Comparison of ENCODE assay signal across 8 cellular contexts in the genomic region with DNA sequence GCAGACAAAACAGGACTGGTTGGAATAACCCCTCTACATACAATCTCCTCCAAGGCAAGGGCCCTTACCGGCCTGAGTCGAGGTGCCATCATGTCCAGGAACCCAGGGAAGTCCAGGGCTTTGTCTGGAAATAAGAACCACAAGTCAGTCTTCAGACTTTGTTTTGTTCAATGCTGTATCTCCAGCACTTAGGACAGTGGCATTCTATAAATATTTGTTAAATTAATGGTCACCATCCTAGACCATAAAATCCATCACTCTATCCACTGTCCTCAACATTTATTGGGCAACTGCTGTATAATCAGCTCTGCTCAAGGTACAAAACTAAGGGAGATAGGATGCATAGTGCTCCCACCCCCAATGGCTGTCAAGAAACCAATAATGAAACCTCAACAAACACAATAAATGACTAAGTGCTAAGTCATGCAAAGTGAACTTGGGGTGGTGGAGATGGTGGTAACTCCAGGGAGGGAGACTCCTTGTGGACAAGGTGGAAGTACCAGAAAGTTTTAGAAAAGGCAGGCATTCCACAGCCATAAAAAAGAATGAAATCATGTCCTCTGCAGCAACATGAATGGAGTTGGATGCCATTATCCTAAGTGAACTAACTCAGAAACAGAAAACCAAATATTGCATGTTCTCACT. TPM values are rescaled to one million over a fixed set of nuclear protein-coding genes. Genes with fewer than 3 reads are reported as not detected.
DNase-seq lines count a peak whose midpoint lies in the region; ATAC-seq and TF ChIP-seq lines count a peak whose summit lies in the region.

No MANE protein-coding gene starts in this region.

- H3K9me3 Mint-ChIP-seq in activated T-helper 1 cell treated with anti-CD3 and anti-CD28 coated beads, Interleukin-12 subunit alpha, Interleukin-12 subunit beta, Interleukin-2, Interleukin-4 antibody, amounts not matched to agents 30 ng/mL and 10 ng/mL and 1 ng/mL, durations not matched to agents 14 hours and 24 hours and 36 hours: no peaks in the 10 kb centered on the region
- H3K9me3 Mint-ChIP-seq in stimulated activated effector memory CD8-positive, alpha-beta T cell treated with anti-CD3 and anti-CD28 coated beads, Interleukin-12 subunit alpha, Interleukin-12 subunit beta, amount 100 ng/mL, for 72 hours: no peaks in the 10 kb centered on the region
- H3K9me3 Mint-ChIP-seq in glutamatergic neuron (ENCODE audit: unreplicated experiment): no peaks in the 10 kb centered on the region

- H3K27ac ChIP-seq in left ventricle myocardium inferior (replicated peaks): no peak overlapping the region

- H3K36me3 Mint-ChIP-seq in activated T-helper 1 cell treated with anti-CD3 and anti-CD28 coated beads, Interleukin-12 subunit alpha, Interleukin-12 subunit beta, Interleukin-2, Interleukin-4 antibody, amounts not matched to agents 30 ng/mL and 10 ng/mL and 1 ng/mL, durations not matched to agents 14 hours and 24 hours and 36 hours (ENCODE audit: low read depth): peaks cover 28% of the 10 kb centered on the region
- peaks cover 68% of the 10 kb centered on the region for H3K36me3 Mint-ChIP-seq in stimulated activated effector memory CD8-positive, alpha-beta T cell treated with anti-CD3 and anti-CD28 coated beads, Interleukin-12 subunit alpha, Interleukin-12 subunit beta, amount 100 ng/mL, for 72 hours
- H3K36me3 Mint-ChIP-seq in glutamatergic neuron (ENCODE audit: unreplicated experiment): no peaks in the 10 kb centered on the region

- H3K4me3 ChIP-seq in AG09309 (ENCODE audit: control insufficient read depth, low read depth, low read length) (no peak overlapping the region), left ventricle myocardium inferior (no peak overlapping the region)

- TF ChIP-seq CTCF in AG09309 (IDR thresholded peaks at IDR 0.05; ENCODE audit: control insufficient read depth, insufficient read depth, low read depth, low read length, missing control alignments) (peak; percentile 48), glutamatergic neuron (IDR thresholded peaks at IDR 0.05; ENCODE audit: partially characterized antibody, unreplicated experiment) (no peak), left ventricle myocardium inferior (IDR thresholded peaks at IDR 0.05; ENCODE audit: borderline replicate concordance) (no peak)

- H3K27me3 ChIP-seq in left ventricle myocardium inferior (ENCODE audit: low read depth): no peaks in the 10 kb centered on the region

- no peak overlapping the region for H3K4me3 Mint-ChIP-seq in activated T-helper 1 cell treated with anti-CD3 and anti-CD28 coated beads, Interleukin-12 subunit alpha, Interleukin-12 subunit beta, Interleukin-2, Interleukin-4 antibody, amounts not matched to agents 30 ng/mL and 10 ng/mL and 1 ng/mL, durations not matched to agents 14 hours and 24 hours and 36 hours
- H3K4me3 Mint-ChIP-seq in stimulated activated effector memory CD8-positive, alpha-beta T cell treated with anti-CD3 and anti-CD28 coated beads, Interleukin-12 subunit alpha, Interleukin-12 subunit beta, amount 100 ng/mL, for 72 hours: no peak overlapping the region
- no peak overlapping the region for H3K4me3 Mint-ChIP-seq in glutamatergic neuron (ENCODE audit: unreplicated experiment)

- H3K9me3 ChIP-seq in left ventricle myocardium inferior (replicated peaks): no peaks in the 10 kb centered on the region

- peak overlapping the region; percentile 32 for H3K27ac Mint-ChIP-seq in activated T-helper 1 cell treated with anti-CD3 and anti-CD28 coated beads, Interleukin-12 subunit alpha, Interleukin-12 subunit beta, Interleukin-2, Interleukin-4 antibody, amounts not matched to agents 30 ng/mL and 10 ng/mL and 1 ng/mL, durations not matched to agents 14 hours and 24 hours and 36 hours
- peak overlapping the region; percentile 77 for H3K27ac Mint-ChIP-seq in stimulated activated effector memory CD8-positive, alpha-beta T cell treated with anti-CD3 and anti-CD28 coated beads, Interleukin-12 subunit alpha, Interleukin-12 subunit beta, amount 100 ng/mL, for 72 hours
- H3K27ac Mint-ChIP-seq in glutamatergic neuron (ENCODE audit: unreplicated experiment): no peak overlapping the region

- H3K36me3 ChIP-seq in left ventricle myocardium inferior: no peaks in the 10 kb centered on the region

- no peaks in the 10 kb centered on the region for H3K27me3 Mint-ChIP-seq in activated T-helper 1 cell treated with anti-CD3 and anti-CD28 coated beads, Interleukin-12 subunit alpha, Interleukin-12 subunit beta, Interleukin-2, Interleukin-4 antibody, amounts not matched to agents 30 ng/mL and 10 ng/mL and 1 ng/mL, durations not matched to agents 14 hours and 24 hours and 36 hours (ENCODE audit: insufficient read depth)
- H3K27me3 Mint-ChIP-seq in glutamatergic neuron (ENCODE audit: unreplicated experiment): peaks cover 6% of the 10 kb centered on the region

- DNase-seq in AG09309 (ENCODE audit: low read depth) (no peak), glutamatergic neuron (no peak), left ventricle myocardium inferior (no peak), NCI-H1694 treated with DMSO at 0.1 percent for 48 hours (lab: John Stamatoyannopoulos, UW) (no peak)
- DNase-seq in activated T-helper 1 cell treated with anti-CD3 and anti-CD28 coated beads, Interleukin-12 subunit alpha, Interleukin-12 subunit beta, Interleukin-2, Interleukin-4 antibody, amounts not matched to agents 30 ng/mL and 10 ng/mL and 1 ng/mL, durations not matched to agents 14 hours and 24 hours and 36 hours (ENCODE audit: low spot score): no peak
- no peak for DNase-seq in stimulated activated effector memory CD8-positive, alpha-beta T cell treated with anti-CD3 and anti-CD28 coated beads, Interleukin-12 subunit alpha, Interleukin-12 subunit beta, amount 100 ng/mL, for 72 hours (ENCODE audit: low spot score in 2 of 2)

- intact Hi-C loops in activated T-helper 1 cell treated with anti-CD3 and anti-CD28 coated beads, Interleukin-12 subunit alpha, Interleukin-12 subunit beta, Interleukin-2, Interleukin-4 antibody, amounts not matched to agents 30 ng/mL and 10 ng/mL and 1 ng/mL, durations not matched to agents 14 hours and 24 hours and 36 hours (cut with micrococcal nuclease): loop anchor here (1.0 kb wide), 3 partner anchors 10 to 49 kb away; a partner anchor contains a TSS
- intact Hi-C loops in left ventricle myocardium inferior (cut with micrococcal nuclease): no loop called here

- peaks cover 15% of the 10 kb centered on the region for H3K4me1 ChIP-seq in left ventricle myocardium inferior

- peak; percentile 50 for ATAC-seq in GM18873 (IDR thresholded peaks at IDR 0.05; ENCODE audit: low FRiP score, unreplicated experiment)
- peak; percentile 44 for ATAC-seq in HG03342 (IDR thresholded peaks at IDR 0.05; ENCODE audit: unreplicated experiment)
- peak; percentile 81 for ATAC-seq in stimulated activated effector memory CD8-positive, alpha-beta T cell treated with anti-CD3 and anti-CD28 coated beads, Interleukin-12 subunit alpha, Interleukin-12 subunit beta, amount 100 ng/mL, for 72 hours

- H3K4me1 Mint-ChIP-seq in activated T-helper 1 cell treated with anti-CD3 and anti-CD28 coated beads, Interleukin-12 subunit alpha, Interleukin-12 subunit beta, Interleukin-2, Interleukin-4 antibody, amounts not matched to agents 30 ng/mL and 10 ng/mL and 1 ng/mL, durations not matched to agents 14 hours and 24 hours and 36 hours (ENCODE audit: low read depth): peaks cover 35% of the 10 kb centered on the region
- peaks cover 48% of the 10 kb centered on the region for H3K4me1 Mint-ChIP-seq in stimulated activated effector memory CD8-positive, alpha-beta T cell treated with anti-CD3 and anti-CD28 coated beads, Interleukin-12 subunit alpha, Interleukin-12 subunit beta, amount 100 ng/mL, for 72 hours
- H3K4me1 Mint-ChIP-seq in glutamatergic neuron (ENCODE audit: low read depth, unreplicated experiment): no peaks in the 10 kb centered on the region

RNA-seq across cellular contexts. Expression of a gene that starts 5.0 kb away (rescaled TPM):
- 19.3 and 19.5 TPM in 2 replicates for total RNA-seq in activated T-helper 1 cell treated with anti-CD3 and anti-CD28 coated beads, Interleukin-12 subunit alpha, Interleukin-12 subunit beta, Interleukin-2, Interleukin-4 antibody, amounts not matched to agents 30 ng/mL and 10 ng/mL and 1 ng/mL, durations not matched to agents 14 hours and 24 hours and 36 hours
- total RNA-seq in glutamatergic neuron (ENCODE audit: unreplicated experiment) (12.6 TPM), left ventricle myocardium inferior (1.0 TPM)

RNA-seq across cellular contexts. Expression of a gene that starts 5.1 kb away (rescaled TPM):
- total RNA-seq in activated T-helper 1 cell treated with anti-CD3 and anti-CD28 coated beads, Interleukin-12 subunit alpha, Interleukin-12 subunit beta, Interleukin-2, Interleukin-4 antibody, amounts not matched to agents 30 ng/mL and 10 ng/mL and 1 ng/mL, durations not matched to agents 14 hours and 24 hours and 36 hours: 83.1 and 87.2 TPM in 2 replicates
- 81.8 TPM for total RNA-seq in glutamatergic neuron (ENCODE audit: unreplicated experiment)
- total RNA-seq in left ventricle myocardium inferior: 27.4 TPM

RNA-seq across cellular contexts. Expression of a gene that starts 9.5 kb away (rescaled TPM):
- total RNA-seq in activated T-helper 1 cell treated with anti-CD3 and anti-CD28 coated beads, Interleukin-12 subunit alpha, Interleukin-12 subunit beta, Interleukin-2, Interleukin-4 antibody, amounts not matched to agents 30 ng/mL and 10 ng/mL and 1 ng/mL, durations not matched to agents 14 hours and 24 hours and 36 hours: 37.0 and 37.1 TPM in 2 replicates
- total RNA-seq in glutamatergic neuron (ENCODE audit: unreplicated experiment) (25.8 TPM), left ventricle myocardium inferior (4.7 TPM)

RNA-seq across cellular contexts. Expression of a gene that starts 23.0 kb away (rescaled TPM):
- 221 and 234 TPM in 2 replicates for total RNA-seq in activated T-helper 1 cell treated with anti-CD3 and anti-CD28 coated beads, Interleukin-12 subunit alpha, Interleukin-12 subunit beta, Interleukin-2, Interleukin-4 antibody, amounts not matched to agents 30 ng/mL and 10 ng/mL and 1 ng/mL, durations not matched to agents 14 hours and 24 hours and 36 hours
- 51.6 TPM for total RNA-seq in glutamatergic neuron (ENCODE audit: unreplicated experiment)
- total RNA-seq in left ventricle myocardium inferior: 53.1 TPM

RNA-seq across cellular contexts. Expression of a gene that starts 40.3 kb away (rescaled TPM):
- 7.1 and 7.2 TPM in 2 replicates for total RNA-seq in activated T-helper 1 cell treated with anti-CD3 and anti-CD28 coated beads, Interleukin-12 subunit alpha, Interleukin-12 subunit beta, Interleukin-2, Interleukin-4 antibody, amounts not matched to agents 30 ng/mL and 10 ng/mL and 1 ng/mL, durations not matched to agents 14 hours and 24 hours and 36 hours
- total RNA-seq in glutamatergic neuron (ENCODE audit: unreplicated experiment) (8.6 TPM), left ventricle myocardium inferior (15.2 TPM)
